ENCODE assay signal across 20 cellular contexts in the genomic region with DNA sequence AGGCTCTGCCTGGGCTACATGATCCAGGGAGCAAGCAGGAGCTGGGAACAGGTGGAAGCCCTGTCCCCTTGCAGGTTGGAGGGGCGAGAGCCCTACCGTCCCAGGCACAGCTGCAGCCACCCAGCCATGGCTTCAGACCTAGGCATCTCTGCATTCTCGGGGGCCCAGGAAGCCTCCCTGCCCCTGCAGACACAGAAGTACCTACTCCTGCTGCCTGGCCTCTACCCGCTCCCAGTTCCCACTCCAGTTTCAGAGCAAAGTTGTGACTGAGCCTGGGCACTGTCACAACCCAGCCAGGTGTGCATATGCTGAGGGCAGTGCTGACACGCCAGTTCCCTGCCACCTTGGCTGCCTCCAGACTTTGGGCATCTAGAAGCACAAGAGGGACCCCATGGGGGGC.
"Had no signal": no experiment of that assay in that cellular context is flagged by ENCODE, and none has a peak within 500 bp of the region (broad histone marks: within the 10 kb centered on the region; RNA-seq: fewer than 3 reads in every experiment).

No MANE protein-coding gene starts in this region.

- H3K27me3 ChIP-seq: MG63 had no signal

- H3K9ac ChIP-seq: SK-N-SH had no signal

- H3K9me3 ChIP-seq: MG63, SK-N-SH had no signal

- DNase-seq: Karpas-422, KBM-7, MG63, NCI-H1092, NCI-H1105 treated with DMSO at 0.1 percent for 48 hours, NCI-H1417 treated with DMSO at 0.1 percent for 48 hours, NCI-H146, NCI-H1694 treated with DMSO at 0.1 percent for 48 hours, NCI-H2029, NCI-H2081 treated with DMSO at 0.1 percent for 48 hours, NCI-H2171, NCI-H226, NCI-H446, NCI-H510A, NCI-H524 treated with DMSO at 0.1 percent for 48 hours, NCI-H69, NCI-H774, RPMI8226, SHP77, SK-N-SH had no signal

- H3K4me2 ChIP-seq: SK-N-SH had no signal

- H3K36me3 ChIP-seq: MG63 had no signal

- H3K4me3 ChIP-seq: MG63 had no signal
